ENCODE assay signal across 9 cellular contexts in the genomic region with DNA sequence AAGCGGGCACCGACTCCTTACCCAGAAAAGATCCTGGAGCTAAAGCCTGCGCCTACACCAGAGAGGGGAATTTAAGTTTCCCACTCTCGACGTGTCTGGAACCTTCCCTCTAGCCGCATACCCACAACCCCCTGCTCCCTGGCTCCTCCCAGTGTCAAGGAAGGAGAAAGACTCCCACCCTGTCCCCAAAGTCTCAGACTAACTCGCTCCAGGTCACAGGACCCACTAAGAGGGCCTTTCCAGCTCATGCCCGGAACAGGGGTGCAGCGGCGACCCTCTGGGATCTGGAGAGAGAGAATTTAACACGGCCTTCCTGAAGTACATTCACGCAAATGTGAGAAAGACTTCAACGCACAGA. TPM values are rescaled to one million over a fixed set of nuclear protein-coding genes. Genes with fewer than 3 reads are reported as not detected.
DNase-seq lines count a peak whose midpoint lies in the region; ATAC-seq, FAIRE-seq and TF ChIP-seq lines count a peak whose summit lies in the region.
"Had no signal": no experiment of that assay in that cellular context is flagged by ENCODE, and none has a peak within 500 bp of the region (broad histone marks: within the 10 kb centered on the region; RNA-seq: fewer than 3 reads in every experiment).

No MANE protein-coding gene starts in this region.

- peak overlapping the region; percentile 40 to 56 (median 42) for H3K4me3 ChIP-seq in breast epithelium
- no peak overlapping the region for H3K4me3 ChIP-seq in mammary epithelial cell (replicated peaks in 1 of 3; ENCODE audit: insufficient read depth in 1 of 3, low read depth in 2 of 3, low read length in 3 of 3)
- peak overlapping the region; percentile 22 for H3K4me3 ChIP-seq in mesodermal cell (ENCODE audit: extremely low read depth, insufficient read depth, low read length, poor library complexity, severe bottlenecking)
- peak overlapping the region in 1 of 2 donors; percentile 15 for H3K4me3 ChIP-seq in kidney (ENCODE audit: low read length in 2 of 2)

- H3K27me3 ChIP-seq in breast epithelium (peaks cover 9 to 95% of the 10 kb centered on the region in 2 donors), mammary epithelial cell (ENCODE audit: insufficient read depth, low read length) (peaks cover 74% of the 10 kb centered on the region)

- dilution Hi-C loops in mammary epithelial cell (cut with HindIII; ENCODE audit: low sequenced_read_pairs), result no loop called here

- POLR2A ChIA-PET in MCF 10A (lab: Yijun Ruan, JAX), result interaction anchor here (0.6 kb wide), 3 partner anchors 83 to 444 kb away, joined by 3 read pairs; no protein-coding TSS in a partner anchor

- peak overlapping the region; percentile 45 for H3K4me2 ChIP-seq in mammary epithelial cell (ENCODE audit: insufficient read depth, low read depth, low read length)

- no peak for FAIRE-seq in kidney (lab: Jason Lieb, UNC)

- no peaks in the 10 kb centered on the region for H3K4me1 Mint-ChIP-seq in MCF 10A (ENCODE audit: insufficient read depth, unreplicated experiment)
- H3K4me1 Mint-ChIP-seq in type B pancreatic cell (ENCODE audit: unreplicated experiment), result peaks cover 13% of the 10 kb centered on the region

- H3K36me3 Mint-ChIP-seq in MCF 10A (ENCODE audit: insufficient read depth, unreplicated experiment) (no peaks in the 10 kb centered on the region), type B pancreatic cell (no peaks in the 10 kb centered on the region)

- H3K4me1 ChIP-seq in breast epithelium (peaks cover 0 to 17% of the 10 kb centered on the region in 2 donors), mammary epithelial cell (ENCODE audit: insufficient read depth, low read length) (peaks cover 25% of the 10 kb centered on the region), mesodermal cell (ENCODE audit: control insufficient read depth, insufficient read depth, low read length, poor library complexity, severe bottlenecking) (peaks cover 11% of the 10 kb centered on the region), kidney (ENCODE audit: control insufficient read depth in 1 of 2, insufficient read depth in 1 of 2, low read depth in 1 of 2, low read length in 2 of 2) (peaks cover 0 to 14% of the 10 kb centered on the region in 2 donors)

- CTCF ChIA-PET in MCF 10A (lab: Yijun Ruan, JAX), result interaction anchor here (0.6 kb wide), 1 partner anchor 67 kb away, joined by 4 read pairs; no protein-coding TSS in a partner anchor
- CTCF ChIA-PET in mammary epithelial cell (lab: Charles Lee; ENCODE audit: low non-redundant PET), result no interaction called here

- ATAC-seq in GM21390 (IDR thresholded peaks at IDR 0.05; ENCODE audit: unreplicated experiment), result no peak

- in situ Hi-C loops in mammary epithelial cell (cut with MboI; ENCODE audit: low sequenced_read_pairs in 2 of 2), result no loop called here

- no peak for TF ChIP-seq CTCF in breast epithelium (IDR thresholded peaks at IDR 0.05)
- no peak for TF ChIP-seq CTCF in MCF 10A (IDR thresholded peaks at IDR 0.05; ENCODE audit: unreplicated experiment)
- no peak for TF ChIP-seq CTCF in mammary epithelial cell (conservative IDR thresholded peaks at IDR 0.05 in 1 of 2, IDR thresholded peaks at IDR 0.05 in 1 of 2; ENCODE audit: extremely low read depth in 1 of 2, insufficient read depth in 1 of 2, low read depth in 1 of 2, low read length in 2 of 2)
- no peak for TF ChIP-seq CTCF in type B pancreatic cell (conservative IDR thresholded peaks at IDR 0.05)
- TF ChIP-seq CTCF in kidney (IDR thresholded peaks at IDR 0.05; ENCODE audit: borderline replicate concordance, extremely low read depth, insufficient read depth), result no peak

- peaks cover 3% of the 10 kb centered on the region for H3K27me3 Mint-ChIP-seq in MCF 10A (ENCODE audit: insufficient read depth, unreplicated experiment)
- H3K27me3 Mint-ChIP-seq in type B pancreatic cell, result peaks cover 98% of the 10 kb centered on the region

- H3K27ac ChIP-seq in breast epithelium (no peak overlapping the region), mammary epithelial cell (ENCODE audit: insufficient read depth, low read depth, low read length) (no peak overlapping the region), mesodermal cell (ENCODE audit: low read depth, low read length, severe bottlenecking) (no peak overlapping the region), kidney (ENCODE audit: low read depth in 2 of 2, low read length in 2 of 2) (no peak overlapping the region)

- H3K79me2 ChIP-seq in mammary epithelial cell (ENCODE audit: insufficient read depth, low read length), result no peaks in the 10 kb centered on the region

- intact Hi-C loops in breast epithelium (cut with DNase I; ENCODE audit: low total_unique reads), result no loop called here
- intact Hi-C loops in MCF 10A (cut with micrococcal nuclease), result no loop called here
- intact Hi-C loops in mammary epithelial cell (cut with micrococcal nuclease), result no loop called here
- intact Hi-C loops in kidney (cut with DNase I), result no loop called here

- H3K9me3 Mint-ChIP-seq in MCF 10A (ENCODE audit: unreplicated experiment) (no peaks in the 10 kb centered on the region), type B pancreatic cell (no peaks in the 10 kb centered on the region)

- no peak for TF ChIP-seq POLR2A in breast epithelium (IDR thresholded peaks at IDR 0.05)

- no peak overlapping the region for H2AFZ ChIP-seq in mammary epithelial cell (ENCODE audit: low read depth, low read length)

- DNase-seq in breast epithelium (ENCODE audit: low spot score in 2 of 2), result no peak
- DNase-seq in MCF 10A (ENCODE audit: unreplicated experiment), result no peak
- no peak for DNase-seq in mammary epithelial cell
- no peak for DNase-seq in type B pancreatic cell (ENCODE audit: extremely low spot score, unreplicated experiment)
- no peak for DNase-seq in kidney
- DNase-seq in activated gamma-delta T cell (lab: John Stamatoyannopoulos, UW), result no peak
- DNase-seq: EL had no signal

- 15% methylated on average over 8 of the region's 13 CpGs for WGBS in mammary epithelial cell (ENCODE audit: low coverage, missing lambda C conversion rate)
- WGBS in mesodermal cell (ENCODE audit: insufficient coverage in 2 of 2), 2 experiments, result 7 to 8% methylated on average over 5 of the region's 13 CpGs

- no TSS peak for BruUV-seq in MCF 10A (replicated peaks; lab: Mats Ljungman, UMichigan)
- BruUV-seq in mammary epithelial cell (replicated peaks; lab: Mats Ljungman, UMichigan), result no TSS peak

- H3K9me3 ChIP-seq in breast epithelium (no peaks in the 10 kb centered on the region), mammary epithelial cell (replicated peaks; ENCODE audit: insufficient read depth, low read length) (no peaks in the 10 kb centered on the region), mesodermal cell (ENCODE audit: control insufficient read depth, low read length) (no peaks in the 10 kb centered on the region), kidney (ENCODE audit: control insufficient read depth in 1 of 2, low read length in 2 of 2) (no peaks in the 10 kb centered on the region)

- H3K9ac ChIP-seq in mammary epithelial cell (ENCODE audit: insufficient read depth, low read length) (no peak overlapping the region), kidney (ENCODE audit: low read length in 2 of 2) (no peak overlapping the region)

- no peaks in the 10 kb centered on the region for H3K36me3 ChIP-seq in breast epithelium
- H3K36me3 ChIP-seq in mammary epithelial cell (ENCODE audit: insufficient read depth, low read length), result no peaks in the 10 kb centered on the region
- H3K36me3 ChIP-seq in mesodermal cell (ENCODE audit: control insufficient read depth, insufficient read depth, low read length), result no peaks in the 10 kb centered on the region
- no peaks in the 10 kb centered on the region for H3K36me3 ChIP-seq in kidney (ENCODE audit: control insufficient read depth in 1 of 2, insufficient read depth in 2 of 2, low read length in 2 of 2)

- H3K27ac Mint-ChIP-seq in MCF 10A (ENCODE audit: low read depth, unreplicated experiment) (no peak overlapping the region), type B pancreatic cell (no peak overlapping the region)

- H4K20me1 ChIP-seq in mammary epithelial cell (ENCODE audit: insufficient read depth, low read length), result no peaks in the 10 kb centered on the region

- H3K4me3 Mint-ChIP-seq in MCF 10A (ENCODE audit: unreplicated experiment), result no peak overlapping the region
- H3K4me3 Mint-ChIP-seq in type B pancreatic cell, result peak overlapping the region; percentile 83

RNA-seq across cellular contexts. Expression of a gene that starts 3.9 kb away (rescaled TPM):
- not detected for total RNA-seq in breast epithelium
- not detected in 2 replicates for total RNA-seq in MCF 10A (2022)
- not detected for total RNA-seq in mammary epithelial cell
- polyA plus RNA-seq in mammary epithelial cell, result not detected
- not detected for polyA minus RNA-seq in mammary epithelial cell
- polyA plus RNA-seq in mesodermal cell (2013, experiment 1 of 2), result not detected
- not detected for polyA plus RNA-seq in mesodermal cell (2013, experiment 2 of 2)
- not detected in 2 replicates for total RNA-seq in type B pancreatic cell (ENCODE audit: low replicate concordance)
- not detected for total RNA-seq in kidney
- polyA plus RNA-seq in kidney (ENCODE audit: insufficient read depth, low read depth, low replicate concordance), result not detected

RNA-seq across cellular contexts. Expression of a gene that starts 23.7 kb away (rescaled TPM):
- 10 to 100 TPM; 29.8 to 46.2 (median 45.9) TPM for total RNA-seq in breast epithelium
- total RNA-seq in MCF 10A (2022), result 47.2 and 56.1 TPM in 2 replicates
- total RNA-seq in mammary epithelial cell, result 10 to 100 TPM; 18.3 to 56.1 TPM
- 19.4 TPM for polyA plus RNA-seq in mammary epithelial cell
- 7.8 TPM for polyA minus RNA-seq in mammary epithelial cell
- 13.0 TPM for polyA plus RNA-seq in mesodermal cell (2013, experiment 1 of 2)
- polyA plus RNA-seq in mesodermal cell (2013, experiment 2 of 2), result 17.3 TPM
- 13.8 and 15.5 TPM in 2 replicates for total RNA-seq in type B pancreatic cell (ENCODE audit: low replicate concordance)
- 21.8 TPM for total RNA-seq in kidney
- 17.3 TPM for polyA plus RNA-seq in kidney (ENCODE audit: insufficient read depth, low read depth, low replicate concordance)

Comparison
In these comparisons a context has a peak if more than half of its experiments do, and no peak if none do; other contexts are left out.
1. H3K4me3 ChIP-seq: peak in breast epithelium (3 of 3) and mesodermal cell (single experiment); none in mammary epithelial cell (0 of 3).